Comparison of ENCODE assay signal across 2 cellular contexts in genomic region chr14:71933026-71933587, GRCh38.
TF ChIP-seq lines count a peak whose summit lies in the region.

No MANE protein-coding gene starts in this region.

TF ChIP-seq in GM23338, 12 proteins besides CTCF, POLR2A, EP300 and RAD21 (continued from another document):
- TF ChIP-seq EZH2phosphoT487 (IDR thresholded peaks at IDR 0.05; ENCODE audit: unreplicated experiment) = no peak

TF ChIP-seq in GM12878, 131 proteins besides CTCF, POLR2A, EP300 and RAD21 (continued from another document):
- TF ChIP-seq RCOR1 (conservative IDR thresholded peaks at IDR 0.05; ENCODE audit: low read depth, low read length) (no peak), IKZF2 (IDR thresholded peaks at IDR 0.05) (peak; percentile 24 to 46; a peak in 2 of 4 replicates), PBX3 (IDR thresholded peaks at IDR 0.05; ENCODE audit: insufficient replicate concordance, low read depth, low read length) (no peak), POLR2AphosphoS2 (IDR thresholded peaks at IDR 0.05; ENCODE audit: low read depth, low read length) (no peak), ZNF622 (IDR thresholded peaks at IDR 0.05) (no peak), CEBPB (IDR thresholded peaks at IDR 0.05; ENCODE audit: borderline replicate concordance in 1 of 2, low read depth in 2 of 2, low read length in 2 of 2) (no peak), NFYA (IDR thresholded peaks at IDR 0.05; ENCODE audit: borderline replicate concordance, low read depth, low read length) (no peak), MTA2 (IDR thresholded peaks at IDR 0.05; ENCODE audit: low read depth) (0 out of 2 replicates have a peak, but pooled peaks have one; percentile 34), POLR2AphosphoS5 (IDR thresholded peaks at IDR 0.05; ENCODE audit: low read length) (peak; percentile 20), MYB (IDR thresholded peaks at IDR 0.05; ENCODE audit: borderline replicate concordance, low read depth, low read length) (no peak), RUNX3 (IDR thresholded peaks at IDR 0.05; ENCODE audit: low read length) (peak; percentile 25; the same call in 1 of the 2 replicates), EED (IDR thresholded peaks at IDR 0.05; ENCODE audit: low read depth) (peak; percentile 46; the same call in 1 of the 2 replicates), NRF1 (conservative IDR thresholded peaks at IDR 0.05; ENCODE audit: low read depth, low read length) (no peak), NR2C1 (IDR thresholded peaks at IDR 0.05) (no peak), SMARCA5 (IDR thresholded peaks at IDR 0.05) (no peak), BCL11A (IDR thresholded peaks at IDR 0.05; ENCODE audit: low read depth, low read length) (0 out of 2 replicates have a peak, but pooled peaks have one; percentile 16), SMAD5 (IDR thresholded peaks at IDR 0.05; ENCODE audit: low read depth) (peak; percentile 71), MLLT1 (IDR thresholded peaks at IDR 0.05) (peak; percentile 57; the same call in 1 of the 2 replicates), SRF (IDR thresholded peaks at IDR 0.05; ENCODE audit: low read depth in 2 of 2, low read length in 2 of 2) (no peak)
- TF ChIP-seq, protein P1, sequence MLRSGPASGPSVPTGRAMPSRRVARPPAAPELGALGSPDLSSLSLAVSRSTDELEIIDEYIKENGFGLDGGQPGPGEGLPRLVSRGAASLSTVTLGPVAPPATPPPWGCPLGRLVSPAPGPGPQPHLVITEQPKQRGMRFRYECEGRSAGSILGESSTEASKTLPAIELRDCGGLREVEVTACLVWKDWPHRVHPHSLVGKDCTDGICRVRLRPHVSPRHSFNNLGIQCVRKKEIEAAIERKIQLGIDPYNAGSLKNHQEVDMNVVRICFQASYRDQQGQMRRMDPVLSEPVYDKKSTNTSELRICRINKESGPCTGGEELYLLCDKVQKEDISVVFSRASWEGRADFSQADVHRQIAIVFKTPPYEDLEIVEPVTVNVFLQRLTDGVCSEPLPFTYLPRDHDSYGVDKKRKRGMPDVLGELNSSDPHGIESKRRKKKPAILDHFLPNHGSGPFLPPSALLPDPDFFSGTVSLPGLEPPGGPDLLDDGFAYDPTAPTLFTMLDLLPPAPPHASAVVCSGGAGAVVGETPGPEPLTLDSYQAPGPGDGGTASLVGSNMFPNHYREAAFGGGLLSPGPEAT (IDR thresholded peaks at IDR 0.05; ENCODE audit: low read depth) = 0 out of 2 replicates have a peak, but pooled peaks have one; percentile 23
- TF ChIP-seq, protein P2, sequence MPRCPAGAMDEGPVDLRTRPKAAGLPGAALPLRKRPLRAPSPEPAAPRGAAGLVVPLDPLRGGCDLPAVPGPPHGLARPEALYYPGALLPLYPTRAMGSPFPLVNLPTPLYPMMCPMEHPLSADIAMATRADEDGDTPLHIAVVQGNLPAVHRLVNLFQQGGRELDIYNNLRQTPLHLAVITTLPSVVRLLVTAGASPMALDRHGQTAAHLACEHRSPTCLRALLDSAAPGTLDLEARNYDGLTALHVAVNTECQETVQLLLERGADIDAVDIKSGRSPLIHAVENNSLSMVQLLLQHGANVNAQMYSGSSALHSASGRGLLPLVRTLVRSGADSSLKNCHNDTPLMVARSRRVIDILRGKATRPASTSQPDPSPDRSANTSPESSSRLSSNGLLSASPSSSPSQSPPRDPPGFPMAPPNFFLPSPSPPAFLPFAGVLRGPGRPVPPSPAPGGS (IDR thresholded peaks at IDR 0.05; ENCODE audit: borderline replicate concordance, insufficient read depth, low read depth, low read length, poor library complexity, severe bottlenecking) = no peak
